ENCODE assay signal across 10 cellular contexts in genomic region chr5:149646564-149646963, GRCh38.
DNase-seq lines count a peak whose midpoint lies in the region; ATAC-seq and TF ChIP-seq lines count a peak whose summit lies in the region.
"Had no signal": no experiment of that assay in that cellular context is flagged by ENCODE, and none has a peak within 500 bp of the region (broad histone marks: within the 10 kb centered on the region; RNA-seq: fewer than 3 reads in every experiment).

No MANE protein-coding gene starts in this region.

- ATAC-seq in left lobe of liver (no peak), HG03045 (IDR thresholded peaks at IDR 0.05; ENCODE audit: unreplicated experiment) (no peak)

- DNase-seq in NCI-H1436 (lab: John Stamatoyannopoulos, UW) (peak; percentile 22), NCI-H1436 treated with DMSO at 0.1 percent for 48 hours (lab: John Stamatoyannopoulos, UW) (no peak), ELF-1 (ENCODE audit: low read depth, low spot score) (peak; percentile 55), islet precursor cell (peak; percentile 91), GM20000 (ENCODE audit: low spot score) (no peak), left lobe of liver (ENCODE audit: low spot score) (no peak)
- DNase-seq in activated CD4-positive, alpha-beta T cell treated with anti-CD3 and anti-CD28 coated beads for 48 hours, result peak; percentile 51
- DNase-seq: mesenchymal stem cell, MM.1S had no signal

- no peak for TF ChIP-seq CTCF in GM20000 (IDR thresholded peaks at IDR 0.05; ENCODE audit: extremely low read depth, missing control alignments)

Comparison
In these comparisons a context has a peak if more than half of its experiments do, and no peak if none do; other contexts are left out.
1. DNase-seq: peak in NCI-H1436 (single experiment), ELF-1 (single experiment), activated CD4-positive, alpha-beta T cell treated with anti-CD3 and anti-CD28 coated beads for 48 hours (single experiment) and islet precursor cell (single experiment); none in NCI-H1436 treated with DMSO at 0.1 percent for 48 hours (single experiment), GM20000 (single experiment) and left lobe of liver (single experiment).